1 cellular context compared by ENCODE assay signal in genomic region chr6:158040051-158040803, GRCh38.
TF ChIP-seq lines count a peak whose summit lies in the region.

No MANE protein-coding gene starts in this region.

TF ChIP-seq in HepG2, 621 proteins besides CTCF, POLR2A, EP300 and RAD21 (continued from another document and continues in another):
- TF ChIP-seq PHF20 (CRISPR knock-in tag; IDR thresholded peaks at IDR 0.05) (no peak), DDIT3 (CRISPR knock-in tag; IDR thresholded peaks at IDR 0.05) (no peak), ETV6 (CRISPR knock-in tag; conservative IDR thresholded peaks at IDR 0.05) (0 out of 2 replicates have a peak, but pooled peaks have one; percentile 8), AFF4 (CRISPR knock-in tag; IDR thresholded peaks at IDR 0.05) (no peak), USF2 (IDR thresholded peaks at IDR 0.05; ENCODE audit: low read depth, low read length) (no peak), USF2 (CRISPR knock-in tag; IDR thresholded peaks at IDR 0.05; ENCODE audit: borderline replicate concordance) (no peak), ZNF572 (CRISPR knock-in tag; IDR thresholded peaks at IDR 0.05) (no peak), ZBTB40 (IDR thresholded peaks at IDR 0.05) (no peak), ZBTB40 (CRISPR knock-in tag; IDR thresholded peaks at IDR 0.05) (no peak), ADNP (CRISPR knock-in tag; IDR thresholded peaks at IDR 0.05) (no peak), ZNF678 (CRISPR knock-in tag; IDR thresholded peaks at IDR 0.05) (no peak), BCLAF1 (IDR thresholded peaks at IDR 0.05) (no peak), SNAPC2 (CRISPR knock-in tag; IDR thresholded peaks at IDR 0.05) (no peak), ZEB1 (IDR thresholded peaks at IDR 0.05; ENCODE audit: insufficient replicate concordance, low read depth) (peak; percentile 91), THAP9 (CRISPR knock-in tag; IDR thresholded peaks at IDR 0.05; ENCODE audit: borderline replicate concordance) (no peak), FOSL2 (CRISPR knock-in tag; IDR thresholded peaks at IDR 0.05) (peak; percentile 100), ZNF44 (CRISPR knock-in tag; IDR thresholded peaks at IDR 0.05) (no peak), NR0B2 (CRISPR knock-in tag; IDR thresholded peaks at IDR 0.05) (no peak; the same call in 1 of the 2 replicates), ZNF609 (CRISPR knock-in tag; IDR thresholded peaks at IDR 0.05; ENCODE audit: borderline replicate concordance) (peak; percentile 81; the same call in 1 of the 2 replicates), ZNF253 (CRISPR knock-in tag; IDR thresholded peaks at IDR 0.05; ENCODE audit: borderline replicate concordance) (no peak)
